In the genomic region with DNA sequence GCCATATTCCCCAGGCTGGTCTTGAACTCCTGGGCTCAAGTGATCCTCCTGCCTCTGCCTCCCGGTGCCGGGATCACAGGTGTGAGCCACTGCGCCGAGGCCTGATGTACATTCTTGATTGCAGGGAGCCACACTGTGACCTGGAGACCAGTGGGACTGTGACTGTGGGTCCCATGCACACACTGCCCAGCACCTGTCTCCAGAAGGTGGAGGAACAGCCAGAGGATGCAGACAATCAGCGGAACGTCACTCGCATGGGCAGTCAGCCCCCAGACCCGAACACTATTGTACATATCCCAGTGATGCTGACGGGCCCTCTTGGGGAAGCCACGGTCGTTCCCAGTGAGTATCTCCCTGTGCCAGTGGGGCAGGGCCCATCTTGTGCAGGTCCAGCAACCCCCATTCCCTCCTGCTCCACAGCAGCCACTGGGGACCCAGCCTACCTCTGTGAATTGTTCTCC, we compare ENCODE assay signal across 14 cellular contexts.
DNase-seq lines count a peak whose midpoint lies in the region; ATAC-seq and TF ChIP-seq lines count a peak whose summit lies in the region.
"Had no signal": no experiment of that assay in that cellular context is flagged by ENCODE, and none has a peak within 500 bp of the region (broad histone marks: within the 10 kb centered on the region; RNA-seq: fewer than 3 reads in every experiment).

No MANE protein-coding gene starts in this region.

- no peak overlapping the region for H3K4me3 ChIP-seq in left ventricle myocardium inferior
- H3K4me3 ChIP-seq in esophagus muscularis mucosa, result no peak overlapping the region

- H3K27ac ChIP-seq in left ventricle myocardium inferior (replicated peaks) (no peak overlapping the region), esophagus muscularis mucosa (replicated peaks in 1 of 4) (no peak overlapping the region)
- H3K27ac ChIP-seq: C4-2B, KMS-11 had no signal

- H3K27me3 ChIP-seq in left ventricle myocardium inferior (ENCODE audit: low read depth) (peaks cover 78% of the 10 kb centered on the region), esophagus muscularis mucosa (peaks cover 0 to 68% (median 18%) of the 10 kb centered on the region in 4 donors)

- no peaks in the 10 kb centered on the region for H3K9me3 Mint-ChIP-seq in type B pancreatic cell

- WGBS in esophagus muscularis mucosa, result 90% methylated on average over 8 of the region's 11 CpGs

- no peaks in the 10 kb centered on the region for H3K36me3 ChIP-seq in left ventricle myocardium inferior
- H3K36me3 ChIP-seq in esophagus muscularis mucosa, result no peaks in the 10 kb centered on the region

- no peaks in the 10 kb centered on the region for H3K9me3 ChIP-seq in left ventricle myocardium inferior (replicated peaks)
- H3K9me3 ChIP-seq in esophagus muscularis mucosa, result no peaks in the 10 kb centered on the region

- TF ChIP-seq EP300 in esophagus muscularis mucosa (IDR thresholded peaks at IDR 0.05), result no peak

- H3K4me1 Mint-ChIP-seq in type B pancreatic cell (ENCODE audit: unreplicated experiment), result no peaks in the 10 kb centered on the region

- TF ChIP-seq CTCF in left ventricle myocardium inferior (IDR thresholded peaks at IDR 0.05; ENCODE audit: borderline replicate concordance), result no peak
- TF ChIP-seq CTCF in esophagus muscularis mucosa (IDR thresholded peaks at IDR 0.05), result no peak
- no peak for TF ChIP-seq CTCF in type B pancreatic cell (conservative IDR thresholded peaks at IDR 0.05)

- intact Hi-C loops in Right ventricle myocardium superior (cut with DNase I) (no loop called here), left ventricle myocardium inferior (cut with micrococcal nuclease) (no loop called here), esophagus muscularis mucosa (cut with DNase I) (no loop called here), posterior vena cava (cut with DNase I) (no loop called here)

- peaks cover 64% of the 10 kb centered on the region for H3K27me3 Mint-ChIP-seq in type B pancreatic cell

- DNase-seq in Right ventricle myocardium superior (peak; percentile 20), left ventricle myocardium inferior (no peak), esophagus muscularis mucosa (ENCODE audit: extremely low spot score) (peak; percentile 79), posterior vena cava (ENCODE audit: low spot score) (peak; percentile 67), type B pancreatic cell (ENCODE audit: extremely low spot score, unreplicated experiment) (peak; percentile 37), COR-L47 (lab: John Stamatoyannopoulos, UW) (no peak), NCI-H526 treated with DMSO at 0.1 percent for 48 hours (lab: John Stamatoyannopoulos, UW) (no peak)
- DNase-seq: GOT3, NCI-H1436 treated with DMSO at 0.1 percent for 48 hours, NCI-H2081, NCI-H510A treated with DMSO at 0.1 percent for 48 hours had no signal

- ATAC-seq in Right ventricle myocardium superior (ENCODE audit: poor library complexity) (no peak), esophagus mucosa (no peak)

- H3K4me1 ChIP-seq in left ventricle myocardium inferior, result peaks cover 14% of the 10 kb centered on the region
- H3K4me1 ChIP-seq in esophagus muscularis mucosa, result peaks cover 0 to 16% (median 11%) of the 10 kb centered on the region in 4 donors

- no peak overlapping the region for H3K27ac Mint-ChIP-seq in type B pancreatic cell

- TF ChIP-seq POLR2A in esophagus muscularis mucosa (IDR thresholded peaks at IDR 0.05; ENCODE audit: low read depth), result no peak

- no peaks in the 10 kb centered on the region for H3K36me3 Mint-ChIP-seq in type B pancreatic cell

- peak overlapping the region; percentile 55 for H3K4me3 Mint-ChIP-seq in type B pancreatic cell

Comparison
In these comparisons a context has a peak if more than half of its experiments do, and no peak if none do; other contexts are left out.
1. DNase-seq: peak in Right ventricle myocardium superior (single experiment), esophagus muscularis mucosa (single experiment), posterior vena cava (single experiment) and type B pancreatic cell (single experiment); none in left ventricle myocardium inferior (single experiment), COR-L47 (single experiment) and NCI-H526 treated with DMSO at 0.1 percent for 48 hours (single experiment).